8 cellular contexts compared by ENCODE assay signal in genomic region chr10:130190065-130190736, GRCh38.
A peak's percentile ranks its signal among the peaks of the same experiment; 100 is the strongest.
DNase-seq lines count a peak whose midpoint lies in the region; ATAC-seq and TF ChIP-seq lines count a peak whose summit lies in the region.

No MANE protein-coding gene starts in this region.

- no peak overlapping the region for H3K27ac ChIP-seq in RWPE2 (ENCODE audit: poor library complexity, severe bottlenecking)

- DNase-seq in DMS114 treated with DMSO at 0.1 percent for 48 hours (lab: John Stamatoyannopoulos, UW; ENCODE audit: unreplicated experiment) (peak; percentile 73), HUDEP-2 (lab: John Stamatoyannopoulos, UW; ENCODE audit: unreplicated experiment in 76 of 76) (peak in 74 of 76 experiments; percentile 7 to 90 (median 73)), RWPE2 (ENCODE audit: low spot score) (no peak), germinal center (ENCODE audit: low spot score) (peak; percentile 89), non-pigmented ciliary epithelial cell (ENCODE audit: low read depth) (peak; percentile 28), stromal cell of bone marrow (ENCODE audit: low read depth) (peak; percentile 71)
- peak; percentile 80 for DNase-seq in activated gamma-delta T cell treated with anti-CD3 and anti-CD28 coated beads, Interleukin-2, amount 50 U/mL, for 16 hours (ENCODE audit: low read depth)

- no peaks in the 10 kb centered on the region for H3K9me3 ChIP-seq in RWPE2 (ENCODE audit: severe bottlenecking)

- H3K4me1 ChIP-seq in RWPE2 (ENCODE audit: insufficient read depth, poor library complexity, severe bottlenecking) = no peaks in the 10 kb centered on the region

- ATAC-seq in GM21390 (IDR thresholded peaks at IDR 0.05; ENCODE audit: unreplicated experiment) (peak; percentile 90), RWPE2 (ENCODE audit: low read depth) (peak; percentile 79)

- no peaks in the 10 kb centered on the region for H3K27me3 ChIP-seq in RWPE2 (ENCODE audit: insufficient read depth, poor library complexity, severe bottlenecking)

- peak; percentile 98 for TF ChIP-seq CTCF in RWPE2 (IDR thresholded peaks at IDR 0.05; ENCODE audit: poor library complexity, severe bottlenecking)

- H3K36me3 ChIP-seq in RWPE2 (ENCODE audit: low read depth) = peaks cover 4% of the 10 kb centered on the region

- peak overlapping the region; percentile 37 for H3K4me3 ChIP-seq in RWPE2 (ENCODE audit: severe bottlenecking)
